In genomic region chr2:63701406-63701805, GRCh38 we compare ENCODE assay signal across 3 cellular contexts.
"Had no signal": no experiment of that assay in that cellular context is flagged by ENCODE, and none has a peak within 500 bp of the region (broad histone marks: within the 10 kb centered on the region; RNA-seq: fewer than 3 reads in every experiment).

No MANE protein-coding gene starts in this region.

- H3K4me3 ChIP-seq: GM12878 had no signal

- DNase-seq: GDM1, GF-D8 had no signal

- ATAC-seq: GM12878 had no signal
